In the genomic region with DNA sequence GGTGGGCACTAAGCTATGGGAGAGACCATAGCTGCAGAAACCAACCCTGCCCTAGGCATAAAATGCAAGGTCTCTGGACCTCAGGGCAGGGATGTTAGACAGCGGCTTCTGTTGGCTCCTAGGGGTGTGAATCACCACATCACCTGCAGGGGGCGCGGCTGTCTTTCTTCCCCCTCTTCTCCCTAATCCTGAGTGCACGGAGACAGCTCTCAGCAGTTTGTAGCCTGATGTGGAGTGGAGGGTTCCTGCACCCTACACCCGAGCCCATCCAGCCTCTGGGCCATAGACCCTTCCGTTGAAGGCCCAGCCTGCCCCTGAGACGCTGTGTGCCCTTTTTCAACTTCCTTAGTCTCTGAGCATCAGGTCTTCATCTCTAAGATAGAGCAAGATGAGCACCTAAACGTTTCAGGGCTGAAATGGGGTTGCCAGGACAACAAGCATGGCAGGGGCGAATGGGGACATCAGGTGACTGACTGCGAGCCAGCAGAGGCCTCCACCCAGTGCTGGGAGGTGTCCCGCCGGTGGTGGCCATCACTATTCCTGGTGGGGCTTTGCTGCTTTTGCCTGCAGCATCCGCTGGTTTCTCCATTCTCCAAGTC, we compare ENCODE assay signal across 1 cellular context.
TF ChIP-seq lines count a peak whose summit lies in the region.

No MANE protein-coding gene starts in this region.

TF ChIP-seq in HepG2, 621 proteins besides CTCF, POLR2A, EP300 and RAD21 (continued from another document and continues in another):
- TF ChIP-seq, protein P1, sequence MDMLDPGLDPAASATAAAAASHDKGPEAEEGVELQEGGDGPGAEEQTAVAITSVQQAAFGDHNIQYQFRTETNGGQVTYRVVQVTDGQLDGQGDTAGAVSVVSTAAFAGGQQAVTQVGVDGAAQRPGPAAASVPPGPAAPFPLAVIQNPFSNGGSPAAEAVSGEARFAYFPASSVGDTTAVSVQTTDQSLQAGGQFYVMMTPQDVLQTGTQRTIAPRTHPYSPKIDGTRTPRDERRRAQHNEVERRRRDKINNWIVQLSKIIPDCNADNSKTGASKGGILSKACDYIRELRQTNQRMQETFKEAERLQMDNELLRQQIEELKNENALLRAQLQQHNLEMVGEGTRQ (IDR thresholded peaks at IDR 0.05; ENCODE audit: low read depth, low read length), result no peak
- TF ChIP-seq, protein P1 (CRISPR knock-in tag; IDR thresholded peaks at IDR 0.05; ENCODE audit: borderline replicate concordance), result no peak
- TF ChIP-seq PAX8 (CRISPR knock-in tag; IDR thresholded peaks at IDR 0.05; ENCODE audit: borderline replicate concordance) (no peak), SMAD9 (CRISPR knock-in tag; IDR thresholded peaks at IDR 0.05) (no peak), TEAD2 (CRISPR knock-in tag; IDR thresholded peaks at IDR 0.05) (no peak), THYN1 (CRISPR knock-in tag; IDR thresholded peaks at IDR 0.05; ENCODE audit: borderline replicate concordance, low read depth) (no peak), ZNF24 (IDR thresholded peaks at IDR 0.05) (no peak), ZNF121 (CRISPR knock-in tag; IDR thresholded peaks at IDR 0.05) (no peak), BHLHE40 (IDR thresholded peaks at IDR 0.05; ENCODE audit: low read length) (no peak), PHB2 (IDR thresholded peaks at IDR 0.05; ENCODE audit: partially characterized antibody) (no peak), ZNF781 (CRISPR knock-in tag; IDR thresholded peaks at IDR 0.05; ENCODE audit: borderline replicate concordance, not compliant biosample characterization) (no peak), KDM2A (CRISPR knock-in tag; IDR thresholded peaks at IDR 0.05; ENCODE audit: borderline replicate concordance, low read depth) (peak; percentile 2; the same call in 1 of the 2 replicates), HNRNPUL1 (IDR thresholded peaks at IDR 0.05; ENCODE audit: low read depth, low read length) (no peak), HNRNPL (IDR thresholded peaks at IDR 0.05; ENCODE audit: low read depth, low read length) (no peak), NFIC (IDR thresholded peaks at IDR 0.05; ENCODE audit: low read length) (no peak), TRIM24 (CRISPR knock-in tag; IDR thresholded peaks at IDR 0.05) (no peak), TAF15 (IDR thresholded peaks at IDR 0.05; ENCODE audit: low read depth, low read length, poor library complexity, severe bottlenecking) (no peak), ZNF33B (CRISPR knock-in tag; IDR thresholded peaks at IDR 0.05) (no peak), TBX2 (CRISPR knock-in tag; IDR thresholded peaks at IDR 0.05; ENCODE audit: borderline replicate concordance) (no peak)
- TF ChIP-seq, protein P2, sequence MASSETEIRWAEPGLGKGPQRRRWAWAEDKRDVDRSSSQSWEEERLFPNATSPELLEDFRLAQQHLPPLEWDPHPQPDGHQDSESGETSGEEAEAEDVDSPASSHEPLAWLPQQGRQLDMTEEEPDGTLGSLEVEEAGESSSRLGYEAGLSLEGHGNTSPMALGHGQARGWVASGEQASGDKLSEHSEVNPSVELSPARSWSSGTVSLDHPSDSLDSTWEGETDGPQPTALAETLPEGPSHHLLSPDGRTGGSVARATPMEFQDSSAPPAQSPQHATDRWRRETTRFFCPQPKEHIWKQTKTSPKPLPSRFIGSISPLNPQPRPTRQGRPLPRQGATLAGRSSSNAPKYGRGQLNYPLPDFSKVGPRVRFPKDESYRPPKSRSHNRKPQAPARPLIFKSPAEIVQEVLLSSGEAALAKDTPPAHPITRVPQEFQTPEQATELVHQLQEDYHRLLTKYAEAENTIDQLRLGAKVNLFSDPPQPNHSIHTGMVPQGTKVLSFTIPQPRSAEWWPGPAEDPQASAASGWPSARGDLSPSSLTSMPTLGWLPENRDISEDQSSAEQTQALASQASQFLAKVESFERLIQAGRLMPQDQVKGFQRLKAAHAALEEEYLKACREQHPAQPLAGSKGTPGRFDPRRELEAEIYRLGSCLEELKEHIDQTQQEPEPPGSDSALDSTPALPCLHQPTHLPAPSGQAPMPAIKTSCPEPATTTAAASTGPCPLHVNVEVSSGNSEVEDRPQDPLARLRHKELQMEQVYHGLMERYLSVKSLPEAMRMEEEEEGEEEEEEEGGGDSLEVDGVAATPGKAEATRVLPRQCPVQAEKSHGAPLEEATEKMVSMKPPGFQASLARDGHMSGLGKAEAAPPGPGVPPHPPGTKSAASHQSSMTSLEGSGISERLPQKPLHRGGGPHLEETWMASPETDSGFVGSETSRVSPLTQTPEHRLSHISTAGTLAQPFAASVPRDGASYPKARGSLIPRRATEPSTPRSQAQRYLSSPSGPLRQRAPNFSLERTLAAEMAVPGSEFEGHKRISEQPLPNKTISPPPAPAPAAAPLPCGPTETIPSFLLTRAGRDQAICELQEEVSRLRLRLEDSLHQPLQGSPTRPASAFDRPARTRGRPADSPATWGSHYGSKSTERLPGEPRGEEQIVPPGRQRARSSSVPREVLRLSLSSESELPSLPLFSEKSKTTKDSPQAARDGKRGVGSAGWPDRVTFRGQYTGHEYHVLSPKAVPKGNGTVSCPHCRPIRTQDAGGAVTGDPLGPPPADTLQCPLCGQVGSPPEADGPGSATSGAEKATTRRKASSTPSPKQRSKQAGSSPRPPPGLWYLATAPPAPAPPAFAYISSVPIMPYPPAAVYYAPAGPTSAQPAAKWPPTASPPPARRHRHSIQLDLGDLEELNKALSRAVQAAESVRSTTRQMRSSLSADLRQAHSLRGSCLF (CRISPR knock-in tag; IDR thresholded peaks at IDR 0.05; ENCODE audit: borderline replicate concordance), result no peak
- TF ChIP-seq, protein P3, sequence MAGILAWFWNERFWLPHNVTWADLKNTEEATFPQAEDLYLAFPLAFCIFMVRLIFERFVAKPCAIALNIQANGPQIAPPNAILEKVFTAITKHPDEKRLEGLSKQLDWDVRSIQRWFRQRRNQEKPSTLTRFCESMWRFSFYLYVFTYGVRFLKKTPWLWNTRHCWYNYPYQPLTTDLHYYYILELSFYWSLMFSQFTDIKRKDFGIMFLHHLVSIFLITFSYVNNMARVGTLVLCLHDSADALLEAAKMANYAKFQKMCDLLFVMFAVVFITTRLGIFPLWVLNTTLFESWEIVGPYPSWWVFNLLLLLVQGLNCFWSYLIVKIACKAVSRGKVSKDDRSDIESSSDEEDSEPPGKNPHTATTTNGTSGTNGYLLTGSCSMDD (CRISPR knock-in tag; IDR thresholded peaks at IDR 0.05), result no peak
- TF ChIP-seq, protein P4, sequence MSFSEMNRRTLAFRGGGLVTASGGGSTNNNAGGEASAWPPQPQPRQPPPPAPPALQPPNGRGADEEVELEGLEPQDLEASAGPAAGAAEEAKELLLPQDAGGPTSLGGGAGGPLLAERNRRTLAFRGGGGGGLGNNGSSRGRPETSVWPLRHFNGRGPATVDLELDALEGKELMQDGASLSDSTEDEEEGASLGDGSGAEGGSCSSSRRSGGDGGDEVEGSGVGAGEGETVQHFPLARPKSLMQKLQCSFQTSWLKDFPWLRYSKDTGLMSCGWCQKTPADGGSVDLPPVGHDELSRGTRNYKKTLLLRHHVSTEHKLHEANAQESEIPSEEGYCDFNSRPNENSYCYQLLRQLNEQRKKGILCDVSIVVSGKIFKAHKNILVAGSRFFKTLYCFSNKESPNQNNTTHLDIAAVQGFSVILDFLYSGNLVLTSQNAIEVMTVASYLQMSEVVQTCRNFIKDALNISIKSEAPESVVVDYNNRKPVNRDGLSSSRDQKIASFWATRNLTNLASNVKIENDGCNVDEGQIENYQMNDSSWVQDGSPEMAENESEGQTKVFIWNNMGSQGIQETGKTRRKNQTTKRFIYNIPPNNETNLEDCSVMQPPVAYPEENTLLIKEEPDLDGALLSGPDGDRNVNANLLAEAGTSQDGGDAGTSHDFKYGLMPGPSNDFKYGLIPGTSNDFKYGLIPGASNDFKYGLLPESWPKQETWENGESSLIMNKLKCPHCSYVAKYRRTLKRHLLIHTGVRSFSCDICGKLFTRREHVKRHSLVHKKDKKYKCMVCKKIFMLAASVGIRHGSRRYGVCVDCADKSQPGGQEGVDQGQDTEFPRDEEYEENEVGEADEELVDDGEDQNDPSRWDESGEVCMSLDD (CRISPR knock-in tag; IDR thresholded peaks at IDR 0.05; ENCODE audit: borderline replicate concordance), result no peak
- TF ChIP-seq, protein P5, sequence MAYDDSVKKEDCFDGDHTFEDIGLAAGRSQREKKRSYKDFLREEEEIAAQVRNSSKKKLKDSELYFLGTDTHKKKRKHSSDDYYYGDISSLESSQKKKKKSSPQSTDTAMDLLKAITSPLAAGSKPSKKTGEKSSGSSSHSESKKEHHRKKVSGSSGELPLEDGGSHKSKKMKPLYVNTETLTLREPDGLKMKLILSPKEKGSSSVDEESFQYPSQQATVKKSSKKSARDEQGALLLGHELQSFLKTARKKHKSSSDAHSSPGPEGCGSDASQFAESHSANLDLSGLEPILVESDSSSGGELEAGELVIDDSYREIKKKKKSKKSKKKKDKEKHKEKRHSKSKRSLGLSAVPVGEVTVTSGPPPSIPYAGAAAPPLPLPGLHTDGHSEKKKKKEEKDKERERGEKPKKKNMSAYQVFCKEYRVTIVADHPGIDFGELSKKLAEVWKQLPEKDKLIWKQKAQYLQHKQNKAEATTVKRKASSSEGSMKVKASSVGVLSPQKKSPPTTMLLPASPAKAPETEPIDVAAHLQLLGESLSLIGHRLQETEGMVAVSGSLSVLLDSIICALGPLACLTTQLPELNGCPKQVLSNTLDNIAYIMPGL (CRISPR knock-in tag; IDR thresholded peaks at IDR 0.05; ENCODE audit: borderline replicate concordance in 1 of 2, low read depth in 1 of 2), result peak in 1 of 2 experiments; percentile 45; a peak in 2 of 4 replicates
- TF ChIP-seq, protein P6, sequence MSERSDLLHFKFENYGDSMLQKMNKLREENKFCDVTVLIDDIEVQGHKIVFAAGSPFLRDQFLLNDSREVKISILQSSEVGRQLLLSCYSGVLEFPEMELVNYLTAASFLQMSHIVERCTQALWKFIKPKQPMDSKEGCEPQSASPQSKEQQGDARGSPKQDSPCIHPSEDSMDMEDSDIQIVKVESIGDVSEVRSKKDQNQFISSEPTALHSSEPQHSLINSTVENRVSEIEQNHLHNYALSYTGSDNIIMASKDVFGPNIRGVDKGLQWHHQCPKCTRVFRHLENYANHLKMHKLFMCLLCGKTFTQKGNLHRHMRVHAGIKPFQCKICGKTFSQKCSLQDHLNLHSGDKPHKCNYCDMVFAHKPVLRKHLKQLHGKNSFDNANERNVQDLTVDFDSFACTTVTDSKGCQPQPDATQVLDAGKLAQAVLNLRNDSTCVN (CRISPR knock-in tag; IDR thresholded peaks at IDR 0.05; ENCODE audit: borderline replicate concordance), result no peak
- TF ChIP-seq, protein P7, sequence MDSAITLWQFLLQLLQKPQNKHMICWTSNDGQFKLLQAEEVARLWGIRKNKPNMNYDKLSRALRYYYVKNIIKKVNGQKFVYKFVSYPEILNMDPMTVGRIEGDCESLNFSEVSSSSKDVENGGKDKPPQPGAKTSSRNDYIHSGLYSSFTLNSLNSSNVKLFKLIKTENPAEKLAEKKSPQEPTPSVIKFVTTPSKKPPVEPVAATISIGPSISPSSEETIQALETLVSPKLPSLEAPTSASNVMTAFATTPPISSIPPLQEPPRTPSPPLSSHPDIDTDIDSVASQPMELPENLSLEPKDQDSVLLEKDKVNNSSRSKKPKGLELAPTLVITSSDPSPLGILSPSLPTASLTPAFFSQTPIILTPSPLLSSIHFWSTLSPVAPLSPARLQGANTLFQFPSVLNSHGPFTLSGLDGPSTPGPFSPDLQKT (CRISPR knock-in tag; IDR thresholded peaks at IDR 0.05; ENCODE audit: borderline replicate concordance), result no peak
- TF ChIP-seq, protein P8, sequence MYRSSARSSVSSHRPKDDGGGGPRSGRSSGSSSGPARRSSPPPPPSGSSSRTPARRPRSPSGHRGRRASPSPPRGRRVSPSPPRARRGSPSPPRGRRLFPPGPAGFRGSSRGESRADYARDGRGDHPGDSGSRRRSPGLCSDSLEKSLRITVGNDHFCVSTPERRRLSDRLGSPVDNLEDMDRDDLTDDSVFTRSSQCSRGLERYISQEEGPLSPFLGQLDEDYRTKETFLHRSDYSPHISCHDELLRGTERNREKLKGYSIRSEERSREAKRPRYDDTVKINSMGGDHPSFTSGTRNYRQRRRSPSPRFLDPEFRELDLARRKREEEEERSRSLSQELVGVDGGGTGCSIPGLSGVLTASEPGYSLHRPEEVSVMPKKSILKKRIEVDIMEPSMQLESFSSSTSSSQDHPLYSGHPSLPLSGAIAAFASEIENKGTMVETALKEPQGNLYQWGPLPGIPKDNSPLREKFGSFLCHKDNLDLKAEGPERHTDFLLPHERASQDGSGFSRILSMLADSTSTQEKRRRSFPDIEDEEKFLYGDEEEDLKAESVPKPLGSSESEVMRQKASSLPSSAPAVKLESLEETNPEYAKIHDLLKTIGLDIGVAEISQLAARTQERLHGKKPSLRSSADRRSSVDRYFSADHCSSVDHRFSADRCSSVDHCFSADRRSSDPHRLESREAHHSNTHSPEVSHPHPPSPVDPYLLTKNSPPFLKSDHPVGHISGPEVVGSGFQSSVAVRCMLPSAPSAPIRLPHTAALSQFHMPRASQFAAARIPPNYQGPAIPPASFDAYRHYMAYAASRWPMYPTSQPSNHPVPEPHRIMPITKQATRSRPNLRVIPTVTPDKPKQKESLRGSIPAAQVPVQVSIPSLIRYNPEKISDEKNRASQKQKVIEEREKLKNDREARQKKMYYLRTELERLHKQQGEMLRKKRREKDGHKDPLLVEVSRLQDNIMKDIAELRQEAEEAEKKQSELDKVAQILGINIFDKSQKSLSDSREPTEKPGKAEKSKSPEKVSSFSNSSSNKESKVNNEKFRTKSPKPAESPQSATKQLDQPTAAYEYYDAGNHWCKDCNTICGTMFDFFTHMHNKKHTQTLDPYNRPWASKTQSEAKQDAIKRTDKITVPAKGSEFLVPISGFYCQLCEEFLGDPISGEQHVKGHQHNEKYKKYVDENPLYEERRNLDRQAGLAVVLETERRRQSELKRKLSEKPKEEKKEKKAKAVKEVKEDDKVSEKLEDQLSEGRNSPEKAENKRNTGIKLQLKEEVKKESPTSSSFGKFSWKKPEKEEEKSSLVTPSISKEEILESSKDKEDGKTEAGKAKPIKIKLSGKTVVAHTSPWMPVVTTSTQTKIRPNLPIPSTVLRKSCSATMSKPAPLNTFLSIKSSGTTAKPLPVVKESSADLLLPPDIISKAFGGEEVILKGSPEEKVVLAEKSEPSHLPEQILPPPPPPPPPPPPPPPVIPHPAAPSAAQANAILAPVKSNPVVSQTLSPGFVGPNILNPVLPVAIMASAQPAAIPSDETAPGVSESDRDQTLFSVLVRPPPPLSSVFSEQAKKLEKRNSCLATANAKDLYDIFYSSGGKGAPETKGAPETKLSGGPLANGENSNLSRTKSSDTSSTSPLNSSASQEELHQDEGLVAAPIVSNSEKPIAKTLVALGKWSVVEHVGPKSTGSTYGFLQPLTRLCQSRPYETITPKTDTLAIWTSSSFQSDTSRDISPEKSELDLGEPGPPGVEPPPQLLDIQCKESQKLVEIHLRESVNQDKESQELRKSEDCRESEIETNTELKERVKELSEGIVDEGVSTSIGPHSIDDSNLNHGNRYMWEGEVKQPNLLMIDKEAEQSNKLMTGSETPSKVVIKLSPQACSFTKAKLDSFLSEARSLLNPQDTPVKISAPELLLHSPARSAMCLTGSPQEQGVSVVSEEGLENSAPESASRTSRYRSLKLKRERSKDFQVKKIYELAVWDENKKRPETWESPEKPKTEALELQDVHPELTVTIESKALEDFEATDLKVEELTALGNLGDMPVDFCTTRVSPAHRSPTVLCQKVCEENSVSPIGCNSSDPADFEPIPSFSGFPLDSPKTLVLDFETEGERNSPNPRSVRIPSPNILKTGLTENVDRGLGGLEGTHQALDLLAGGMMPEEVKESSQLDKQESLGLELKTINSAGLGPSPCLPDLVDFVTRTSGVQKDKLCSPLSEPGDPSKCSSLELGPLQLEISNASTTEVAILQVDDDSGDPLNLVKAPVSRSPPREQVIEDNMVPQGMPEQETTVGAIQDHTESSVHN (CRISPR knock-in tag; IDR thresholded peaks at IDR 0.05), result 0 out of 2 replicates have a peak, but pooled peaks have one; percentile 60
